9 cellular contexts compared by ENCODE assay signal in the genomic region with DNA sequence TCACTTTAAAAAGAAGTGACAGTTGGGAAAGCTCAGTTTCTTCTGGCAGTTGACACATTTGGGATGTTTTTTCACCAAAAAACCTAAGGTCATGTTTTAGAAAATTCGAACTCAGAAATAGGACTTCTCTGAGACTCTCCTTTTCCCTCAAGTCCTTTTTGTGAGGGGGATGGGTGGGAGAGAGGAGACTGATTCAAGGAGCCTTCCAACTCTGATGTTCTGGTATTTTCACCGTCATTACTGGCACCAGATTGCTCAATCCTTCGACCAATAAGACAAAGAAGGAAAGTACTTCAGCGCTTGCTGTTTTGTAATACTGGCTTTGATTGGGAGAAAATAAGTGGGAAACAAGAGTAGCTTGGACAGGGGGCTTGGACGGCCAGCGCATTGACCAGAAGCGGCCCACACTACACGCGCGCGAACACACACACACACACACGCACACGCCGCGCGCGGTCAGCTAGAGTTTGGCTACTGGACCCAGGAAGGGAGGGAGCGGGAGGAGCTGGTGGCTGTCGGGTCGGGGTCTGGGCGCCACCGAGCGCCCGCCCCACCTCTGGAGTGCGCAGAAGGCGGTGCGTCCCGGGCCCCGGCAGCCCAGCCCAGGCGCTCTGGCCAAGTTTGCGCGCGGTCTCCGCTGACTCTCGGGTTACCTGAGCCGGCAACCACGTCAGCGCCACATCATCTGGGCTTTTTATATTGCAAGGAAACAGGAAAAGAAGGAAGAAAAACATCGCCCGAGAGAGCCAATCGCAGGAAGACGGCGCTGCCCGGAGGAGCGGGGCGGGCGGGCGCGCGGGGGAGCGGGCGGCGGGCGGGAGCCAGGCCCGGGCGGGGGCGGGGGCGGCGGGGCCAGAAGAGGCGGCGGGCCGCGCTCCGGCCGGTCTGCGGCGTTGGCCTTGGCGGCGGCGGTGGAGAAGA. TPM values are rescaled to one million over a fixed set of nuclear protein-coding genes. Genes with fewer than 3 reads are reported as not detected.
A peak's percentile ranks its signal among the peaks of the same experiment; 100 is the strongest.
DNase-seq lines count a peak whose midpoint lies in the region; ATAC-seq and TF ChIP-seq lines count a peak whose summit lies in the region.
"Had no signal": no experiment of that assay in that cellular context is flagged by ENCODE, and none has a peak within 500 bp of the region (broad histone marks: within the 10 kb centered on the region; RNA-seq: fewer than 3 reads in every experiment).

A gene (plus strand): TSS at position 855 of the 921 bp plus-strand sequence. CDS start 66 bp downstream, at position 921.

- peak; percentile 90 for DNase-seq in Calu3
- DNase-seq in NCI-H2227 treated with DMSO at 0.1 percent for 48 hours (lab: John Stamatoyannopoulos, UW) = peak; percentile 76
- DNase-seq in cerebellum (ENCODE audit: low spot score) = peak; percentile 76
- DNase-seq in left colon = peak; percentile 87 to 88
- DNase-seq in stimulated activated naive B cell treated with anti-CD40 and anti-IgM and Interleukin-4, amounts not matched to agents 10 μg/mL and 1 μg/mL and 100 μg/mL, for 72 hours = no peak
- DNase-seq in NCI-H1694 (lab: John Stamatoyannopoulos, UW) = no peak

- peaks cover 3% of the 10 kb centered on the region for H3K9me3 Mint-ChIP-seq in Calu3 (ENCODE audit: low read depth, unreplicated experiment)
- peaks cover 0 to 1% of the 10 kb centered on the region in 2 donors for H3K9me3 Mint-ChIP-seq in stimulated activated naive B cell treated with anti-CD40 and anti-IgM and Interleukin-4, amounts not matched to agents 10 μg/mL and 1 μg/mL and 100 μg/mL, for 72 hours

- no peak within 1 kb of the TSS for H3K27ac ChIP-seq in subcutaneous abdominal adipose tissue (ENCODE audit: low read depth, low read length)
- H3K27ac ChIP-seq: SK-N-MC had no signal

- ATAC-seq in GM21528 (IDR thresholded peaks at IDR 0.05; ENCODE audit: low FRiP score, unreplicated experiment) = peak; percentile 19
- peak; percentile 79 for ATAC-seq in left colon
- ATAC-seq in stimulated activated naive B cell treated with anti-CD40 and anti-IgM and Interleukin-4, amounts not matched to agents 10 μg/mL and 1 μg/mL and 100 μg/mL, for 72 hours (replicated peaks) = no peak

- peak within 1 kb of the TSS; percentile 50 to 61 (median 59) for H3K4me3 ChIP-seq in subcutaneous abdominal adipose tissue (ENCODE audit: low read depth in 1 of 5, low read length in 5 of 5)
- H3K4me3 ChIP-seq: SK-N-MC had no signal

- peak within 1 kb of the TSS; percentile 89 for H3K4me3 Mint-ChIP-seq in Calu3 (ENCODE audit: low read depth, unreplicated experiment)
- peak within 1 kb of the TSS in 1 of 2 donors; percentile 31 for H3K4me3 Mint-ChIP-seq in stimulated activated naive B cell treated with anti-CD40 and anti-IgM and Interleukin-4, amounts not matched to agents 10 μg/mL and 1 μg/mL and 100 μg/mL, for 72 hours

- H3K4me1 ChIP-seq in subcutaneous abdominal adipose tissue (ENCODE audit: control insufficient read depth in 5 of 5, insufficient read depth in 5 of 5, low read length in 5 of 5) = peaks cover 0 to 13% (median 10%) of the 10 kb centered on the region in 5 donors

- no peaks in the 10 kb centered on the region for H3K9me3 ChIP-seq in subcutaneous abdominal adipose tissue (ENCODE audit: control insufficient read depth in 5 of 5, low read length in 5 of 5)

- no peaks in the 10 kb centered on the region for H3K27me3 Mint-ChIP-seq in Calu3 (ENCODE audit: unreplicated experiment)
- peaks cover 64 to 65% of the 10 kb centered on the region in 2 donors for H3K27me3 Mint-ChIP-seq in stimulated activated naive B cell treated with anti-CD40 and anti-IgM and Interleukin-4, amounts not matched to agents 10 μg/mL and 1 μg/mL and 100 μg/mL, for 72 hours

- H3K27me3 ChIP-seq in subcutaneous abdominal adipose tissue (ENCODE audit: control insufficient read depth in 5 of 5, insufficient read depth in 4 of 5, low read length in 5 of 5) = peaks cover 4 to 33% (median 25%) of the 10 kb centered on the region in 5 donors

- CTCF ChIA-PET in Calu3 (lab: Charles Lee) = interaction anchor here (0.5 to 1.5 kb wide), 5 partner anchors 43 to 1857 kb away, joined by 3 to 5 read pairs (median 4); no protein-coding TSS in a partner anchor

- intact Hi-C loops in Calu3 (cut with micrococcal nuclease; ENCODE audit: unreplicated experiment) = loop anchor here (2.0 to 10.0 kb wide), 5 partner anchors 59 to 249 kb away; no protein-coding TSS in a partner anchor
- intact Hi-C loops in left colon (cut with DNase I, micrococcal nuclease) = no loop called here

- peak within 1 kb of the TSS; percentile 77 for H3K27ac Mint-ChIP-seq in Calu3 (ENCODE audit: unreplicated experiment)
- H3K27ac Mint-ChIP-seq in stimulated activated naive B cell treated with anti-CD40 and anti-IgM and Interleukin-4, amounts not matched to agents 10 μg/mL and 1 μg/mL and 100 μg/mL, for 72 hours = no peak within 1 kb of the TSS

- no peaks in the 10 kb centered on the region for H3K36me3 ChIP-seq in subcutaneous abdominal adipose tissue (ENCODE audit: control insufficient read depth in 5 of 5, insufficient read depth in 5 of 5, low read length in 5 of 5)

- peaks cover 22% of the 10 kb centered on the region for H3K4me1 Mint-ChIP-seq in Calu3 (ENCODE audit: low read depth, unreplicated experiment)
- H3K4me1 Mint-ChIP-seq in stimulated activated naive B cell treated with anti-CD40 and anti-IgM and Interleukin-4, amounts not matched to agents 10 μg/mL and 1 μg/mL and 100 μg/mL, for 72 hours = peaks cover 4 to 8% of the 10 kb centered on the region in 2 donors

- TF ChIP-seq CTCF in Calu3 (IDR thresholded peaks at IDR 0.05; ENCODE audit: unreplicated experiment) = no peak

- H3K36me3 Mint-ChIP-seq in Calu3 (ENCODE audit: insufficient read depth, unreplicated experiment) = peaks cover 45% of the 10 kb centered on the region
- H3K36me3 Mint-ChIP-seq in stimulated activated naive B cell treated with anti-CD40 and anti-IgM and Interleukin-4, amounts not matched to agents 10 μg/mL and 1 μg/mL and 100 μg/mL, for 72 hours = no peaks in the 10 kb centered on the region

- no TSS peak for BruUV-seq in Calu3 (replicated peaks; lab: Mats Ljungman, UMichigan)

- H3K9ac ChIP-seq in subcutaneous abdominal adipose tissue (ENCODE audit: low read length in 5 of 5) = no peak within 1 kb of the TSS

RNA-seq across cellular contexts. Expression of the gene that starts here (rescaled TPM):
- total RNA-seq in Calu3 (2022) = 38.0 and 39.2 TPM in 2 replicates
- total RNA-seq in cerebellum = 45.4 TPM
- 10 to 100 TPM; 56.5 to 61.4 TPM for total RNA-seq in left colon

Comparison
In these comparisons a context has a peak if more than half of its experiments do, and no peak if none do; other contexts are left out.
1. DNase-seq: peak in Calu3 (single experiment), NCI-H2227 treated with DMSO at 0.1 percent for 48 hours (single experiment), cerebellum (single experiment) and left colon (2 of 2); none in stimulated activated naive B cell treated with anti-CD40 and anti-IgM and Interleukin-4, amounts not matched to agents 10 μg/mL and 1 μg/mL and 100 μg/mL, for 72 hours (single experiment) and NCI-H1694 (single experiment).
2. ATAC-seq: peak in GM21528 (single experiment) and left colon (single experiment); none in stimulated activated naive B cell treated with anti-CD40 and anti-IgM and Interleukin-4, amounts not matched to agents 10 μg/mL and 1 μg/mL and 100 μg/mL, for 72 hours (0 of 2).